14 cellular contexts compared by ENCODE assay signal in genomic region chr14:97730706-97731105, GRCh38.
DNase-seq lines count a peak whose midpoint lies in the region; ATAC-seq and TF ChIP-seq lines count a peak whose summit lies in the region.
"Had no signal": no experiment of that assay in that cellular context is flagged by ENCODE, and none has a peak within 500 bp of the region (broad histone marks: within the 10 kb centered on the region; RNA-seq: fewer than 3 reads in every experiment).

No MANE protein-coding gene starts in this region.

- intact Hi-C loops in CD8-positive, alpha-beta T cell (cut with DNase I, micrococcal nuclease) = no loop called here

- H3K27ac ChIP-seq in CD4-positive, CD25-positive, alpha-beta regulatory T cell (ENCODE audit: insufficient read depth, low read length, poor library complexity, severe bottlenecking) = no peak overlapping the region
- no peak overlapping the region for H3K27ac ChIP-seq in CD8-positive, alpha-beta T cell (ENCODE audit: low read depth, low read length)
- H3K27ac ChIP-seq: C4-2B had no signal

- POLR2A ChIA-PET in CD8-positive, alpha-beta T cell (lab: Charles Lee) = no interaction called here
- POLR2A ChIA-PET in naive thymus-derived CD8-positive, alpha-beta T cell (lab: Charles Lee) = no interaction called here

- CTCF ChIA-PET in CD8-positive, alpha-beta T cell (lab: Charles Lee) = no interaction called here

- no peaks in the 10 kb centered on the region for H3K9me3 ChIP-seq in CD4-positive, CD25-positive, alpha-beta regulatory T cell (ENCODE audit: control insufficient read depth in 2 of 2, low read length in 2 of 2)
- no peaks in the 10 kb centered on the region for H3K9me3 ChIP-seq in CD8-positive, alpha-beta T cell (ENCODE audit: low read length)
- H3K9me3 ChIP-seq: BE2C had no signal

- no peaks in the 10 kb centered on the region for H3K27me3 Mint-ChIP-seq in activated T-cell treated with anti-CD3 and anti-CD28 coated beads, Interleukin-2, amount 50 U/mL, for 24 hours
- no peaks in the 10 kb centered on the region for H3K27me3 Mint-ChIP-seq in CD4-positive, CD25-positive, alpha-beta regulatory T cell
- no peaks in the 10 kb centered on the region for H3K27me3 Mint-ChIP-seq in CD8-positive, alpha-beta T cell (ENCODE audit: low read depth)
- no peaks in the 10 kb centered on the region for H3K27me3 Mint-ChIP-seq in naive thymus-derived CD8-positive, alpha-beta T cell

- H3K27ac Mint-ChIP-seq in activated T-cell treated with anti-CD3 and anti-CD28 coated beads, Interleukin-2, amount 50 U/mL, for 24 hours = peak overlapping the region; percentile 12
- peak overlapping the region; percentile 36 to 82 (median 43) for H3K27ac Mint-ChIP-seq in CD4-positive, CD25-positive, alpha-beta regulatory T cell
- peak overlapping the region; percentile 84 for H3K27ac Mint-ChIP-seq in CD8-positive, alpha-beta T cell
- peak overlapping the region in 8 of 10 donors; percentile 6 to 89 (median 48) for H3K27ac Mint-ChIP-seq in naive thymus-derived CD8-positive, alpha-beta T cell
- H3K27ac Mint-ChIP-seq: HFFc6 had no signal

- peaks cover 2% of the 10 kb centered on the region for H3K4me1 ChIP-seq in CD4-positive, CD25-positive, alpha-beta regulatory T cell (ENCODE audit: control insufficient read depth, insufficient read depth, low read length, poor library complexity, severe bottlenecking)
- peaks cover 18% of the 10 kb centered on the region for H3K4me1 ChIP-seq in CD8-positive, alpha-beta T cell (ENCODE audit: insufficient read depth, low read length)
- H3K4me1 ChIP-seq: BE2C had no signal

- H3K4me3 Mint-ChIP-seq in activated T-cell treated with anti-CD3 and anti-CD28 coated beads, Interleukin-2, amount 50 U/mL, for 24 hours = no peak overlapping the region
- peak overlapping the region in 2 of 4 donors; percentile 13 to 15 for H3K4me3 Mint-ChIP-seq in CD4-positive, CD25-positive, alpha-beta regulatory T cell
- peak overlapping the region; percentile 12 for H3K4me3 Mint-ChIP-seq in CD8-positive, alpha-beta T cell
- peak overlapping the region in 3 of 10 donors; percentile 34 to 55 (median 38) for H3K4me3 Mint-ChIP-seq in naive thymus-derived CD8-positive, alpha-beta T cell
- H3K4me3 Mint-ChIP-seq: HFFc6 had no signal

- TF ChIP-seq CTCF in CD8-positive, alpha-beta T cell (IDR thresholded peaks at IDR 0.05) = no peak

- no peaks in the 10 kb centered on the region for H3K27me3 ChIP-seq in CD4-positive, CD25-positive, alpha-beta regulatory T cell (ENCODE audit: control insufficient read depth, insufficient read depth, low read length)
- H3K27me3 ChIP-seq in CD8-positive, alpha-beta T cell (ENCODE audit: insufficient read depth, low read length) = no peaks in the 10 kb centered on the region
- H3K27me3 ChIP-seq: BE2C had no signal

- no peak for DNase-seq in activated T-cell treated with anti-CD3 and anti-CD28 coated beads, Interleukin-2, amount 50 U/mL, for 24 hours
- DNase-seq in activated T-cell treated with anti-CD3 and anti-CD28 coated beads, Interleukin-2, amount 50 U/mL, for 48 hours = no peak
- peak in 1 of 3 donors; percentile 22 for DNase-seq in CD4-positive, CD25-positive, alpha-beta regulatory T cell
- DNase-seq in CD8-positive, alpha-beta T cell = no peak
- DNase-seq in naive thymus-derived CD8-positive, alpha-beta T cell = no peak
- no peak for DNase-seq in HUDEP-2 (lab: John Stamatoyannopoulos, UW; ENCODE audit: unreplicated experiment in 76 of 76)
- DNase-seq in NCI-H1105 (lab: John Stamatoyannopoulos, UW) = no peak
- DNase-seq: BE2C, Calu3, DMS 273 treated with DMSO at 0.1 percent for 48 hours, HCEC 1CT, HFFc6 had no signal

- peaks cover 31% of the 10 kb centered on the region for H3K4me1 Mint-ChIP-seq in activated T-cell treated with anti-CD3 and anti-CD28 coated beads, Interleukin-2, amount 50 U/mL, for 24 hours (ENCODE audit: low read depth)
- peaks cover 10 to 45% (median 25%) of the 10 kb centered on the region in 4 donors for H3K4me1 Mint-ChIP-seq in CD4-positive, CD25-positive, alpha-beta regulatory T cell
- H3K4me1 Mint-ChIP-seq in CD8-positive, alpha-beta T cell (ENCODE audit: low read depth) = peaks cover 40% of the 10 kb centered on the region
- H3K4me1 Mint-ChIP-seq in naive thymus-derived CD8-positive, alpha-beta T cell = peaks cover 25 to 38% (median 33%) of the 10 kb centered on the region in 4 donors

- H3K36me3 ChIP-seq in CD4-positive, CD25-positive, alpha-beta regulatory T cell (ENCODE audit: control insufficient read depth, insufficient read depth, low read length) = no peaks in the 10 kb centered on the region
- H3K36me3 ChIP-seq in CD8-positive, alpha-beta T cell (ENCODE audit: insufficient read depth, low read length) = no peaks in the 10 kb centered on the region
- H3K36me3 ChIP-seq: BE2C had no signal

- no peaks in the 10 kb centered on the region for H3K9me3 Mint-ChIP-seq in activated T-cell treated with anti-CD3 and anti-CD28 coated beads, Interleukin-2, amount 50 U/mL, for 24 hours
- peaks cover 0 to 2% (median 0%) of the 10 kb centered on the region in 7 donors for H3K9me3 Mint-ChIP-seq in CD4-positive, CD25-positive, alpha-beta regulatory T cell
- no peaks in the 10 kb centered on the region for H3K9me3 Mint-ChIP-seq in CD8-positive, alpha-beta T cell
- peaks cover 0 to 7% (median 0%) of the 10 kb centered on the region in 9 donors for H3K9me3 Mint-ChIP-seq in naive thymus-derived CD8-positive, alpha-beta T cell

- H3K36me3 Mint-ChIP-seq in activated T-cell treated with anti-CD3 and anti-CD28 coated beads, Interleukin-2, amount 50 U/mL, for 24 hours (ENCODE audit: low read depth) = no peaks in the 10 kb centered on the region
- H3K36me3 Mint-ChIP-seq in CD4-positive, CD25-positive, alpha-beta regulatory T cell = no peaks in the 10 kb centered on the region
- no peaks in the 10 kb centered on the region for H3K36me3 Mint-ChIP-seq in CD8-positive, alpha-beta T cell
- H3K36me3 Mint-ChIP-seq in naive thymus-derived CD8-positive, alpha-beta T cell = no peaks in the 10 kb centered on the region

- no peak overlapping the region for H3K4me3 ChIP-seq in CD4-positive, CD25-positive, alpha-beta regulatory T cell (ENCODE audit: low read depth, low read length)
- no peak overlapping the region for H3K4me3 ChIP-seq in CD8-positive, alpha-beta T cell (ENCODE audit: low read depth, low read length)
- H3K4me3 ChIP-seq: GM12878 had no signal

- ATAC-seq in CD4-positive, CD25-positive, alpha-beta regulatory T cell (ENCODE audit: low read depth in 2 of 2) = peak; percentile 37 to 50
- ATAC-seq in CD8-positive, alpha-beta T cell = peak; percentile 34
- ATAC-seq in naive thymus-derived CD8-positive, alpha-beta T cell = peak; percentile 33 to 53
- ATAC-seq: GM12878 had no signal

Comparison
In these comparisons a context has a peak if more than half of its experiments do, and no peak if none do; other contexts are left out.
1. H3K27ac Mint-ChIP-seq: peak in every context shown above with its lines; median percentile 84 in CD8-positive, alpha-beta T cell; 48 in naive thymus-derived CD8-positive, alpha-beta T cell; 43 in CD4-positive, CD25-positive, alpha-beta regulatory T cell; 12 in activated T-cell treated with anti-CD3 and anti-CD28 coated beads, Interleukin-2, amount 50 U/mL, for 24 hours.